ENCODE assay signal across 26 cellular contexts in genomic region chr15:99110093-99110492, GRCh38. TPM values are rescaled to one million over a fixed set of nuclear protein-coding genes. Genes with fewer than 3 reads are reported as not detected.
DNase-seq lines count a peak whose midpoint lies in the region; ATAC-seq and TF ChIP-seq lines count a peak whose summit lies in the region.
"Had no signal": no experiment of that assay in that cellular context is flagged by ENCODE, and none has a peak within 500 bp of the region (broad histone marks: within the 10 kb centered on the region; RNA-seq: fewer than 3 reads in every experiment).

No MANE protein-coding gene starts in this region.

- WGBS in heart right ventricle, 2 donors = 67 to 69% methylated on average over 12 of the region's 12 CpGs
- WGBS in right cardiac atrium = 74% methylated on average over 12 of the region's 12 CpGs
- 89 to 91% methylated on average over 12 of the region's 12 CpGs for WGBS in sigmoid colon, 2 donors
- 19 to 20% methylated on average over 12 of the region's 12 CpGs for WGBS in aorta, 2 donors

- no peak for DNase-seq in heart right ventricle
- DNase-seq in Right ventricle myocardium superior = no peak
- DNase-seq in right cardiac atrium = no peak
- DNase-seq in sigmoid colon = peak; percentile 65
- DNase-seq in aorta = no peak
- no peak for DNase-seq in T-helper 2 cell
- no peak for DNase-seq in occipital lobe (lab: John Stamatoyannopoulos, UW)
- DNase-seq in foreskin melanocyte = no peak
- DNase-seq: activated CD4-positive, alpha-beta T cell treated with anti-CD3 and anti-CD28 coated beads, Interleukin-2, amount 50 U/mL, for 48 hours; activated CD4-positive, CD25-positive, alpha-beta regulatory T cell; activated CD8-positive, alpha-beta memory T cell treated with anti-CD3 and anti-CD28 coated beads, Interleukin-2, amount 50 U/mL, for 4 hours; anterior cingulate cortex; CD8-positive, alpha-beta T cell; DMS 273 treated with DMSO at 0.1 percent for 48 hours; mesendoderm; MG63; naive thymus-derived CD4-positive, alpha-beta T cell; NCI-H1417 treated with DMSO at 0.1 percent for 48 hours; NCI-H2081 treated with DMSO at 0.1 percent for 48 hours; NCI-H748 treated with DMSO at 0.1 percent for 48 hours; stimulated activated CD4-positive, alpha-beta T cell treated with anti-CD3 and anti-CD28 coated beads, Interleukin-4, amount 100 ng/mL, for 1 hour had no signal

- intact Hi-C loops in heart right ventricle (cut with DNase I) = loop anchor here in 1 of 10 donors (5.0 kb wide), 1 partner anchor 62 kb away; no protein-coding TSS in a partner anchor
- intact Hi-C loops in Right ventricle myocardium superior (cut with DNase I) = no loop called here
- intact Hi-C loops in right cardiac atrium (cut with DNase I) = no loop called here
- intact Hi-C loops in sigmoid colon (cut with DNase I) = no loop called here
- intact Hi-C loops in aorta (cut with DNase I) = no loop called here

- peaks cover 0 to 21% (median 0%) of the 10 kb centered on the region in 9 donors for H3K36me3 ChIP-seq in heart right ventricle
- H3K36me3 ChIP-seq in sigmoid colon = peaks cover 8 to 62% (median 11%) of the 10 kb centered on the region in 4 donors
- H3K36me3 ChIP-seq in aorta (ENCODE audit: control insufficient read depth in 1 of 2, insufficient read depth in 2 of 2, low read length in 1 of 2) = peaks cover 0 to 3% of the 10 kb centered on the region in 2 donors
- H3K36me3 ChIP-seq: MG63 had no signal

- TF ChIP-seq EP300 in sigmoid colon (IDR thresholded peaks at IDR 0.05) = no peak

- no peak for TF ChIP-seq POLR2A in sigmoid colon (IDR thresholded peaks at IDR 0.05)

- peaks cover 0 to 87% (median 54%) of the 10 kb centered on the region in 9 donors for H3K4me1 ChIP-seq in heart right ventricle
- peaks cover 5% of the 10 kb centered on the region for H3K4me1 ChIP-seq in right cardiac atrium (ENCODE audit: control insufficient read depth, insufficient read depth, low read length)
- peaks cover 0 to 69% (median 55%) of the 10 kb centered on the region in 4 donors for H3K4me1 ChIP-seq in sigmoid colon
- peaks cover 3 to 6% of the 10 kb centered on the region in 2 donors for H3K4me1 ChIP-seq in aorta (ENCODE audit: control insufficient read depth in 1 of 2, insufficient read depth in 2 of 2, low read length in 2 of 2)

- H3K27me3 ChIP-seq in heart right ventricle = peaks cover 0 to 24% (median 0%) of the 10 kb centered on the region in 7 donors
- no peaks in the 10 kb centered on the region for H3K27me3 ChIP-seq in right cardiac atrium (ENCODE audit: control insufficient read depth, insufficient read depth)
- H3K27me3 ChIP-seq in sigmoid colon = no peaks in the 10 kb centered on the region
- H3K27me3 ChIP-seq in aorta (ENCODE audit: control insufficient read depth in 1 of 2, insufficient read depth in 2 of 2, low read length in 1 of 2) = no peaks in the 10 kb centered on the region
- H3K27me3 ChIP-seq: dorsolateral prefrontal cortex, MG63, SJSA1 had no signal

- H3K4me3 ChIP-seq in heart right ventricle (peak overlapping the region in 5 of 10 donors; percentile 1 to 13 (median 5)), right cardiac atrium (ENCODE audit: low read length) (no peak overlapping the region), sigmoid colon (peak overlapping the region; percentile 81 to 87 (median 82)), aorta (ENCODE audit: low read length in 2 of 2) (no peak overlapping the region)
- H3K4me3 ChIP-seq: A549, K562, MG63, SJSA1 had no signal

- no peaks in the 10 kb centered on the region for H3K9me3 ChIP-seq in heart right ventricle
- H3K9me3 ChIP-seq in right cardiac atrium (ENCODE audit: control insufficient read depth, low read length) = no peaks in the 10 kb centered on the region
- H3K9me3 ChIP-seq in sigmoid colon = no peaks in the 10 kb centered on the region
- H3K9me3 ChIP-seq in aorta (ENCODE audit: control insufficient read depth, low read length) = no peaks in the 10 kb centered on the region
- H3K9me3 ChIP-seq: A549, MG63, SJSA1 had no signal

- H3K27ac ChIP-seq in heart right ventricle = peak overlapping the region in 9 of 10 donors; percentile 24 to 95 (median 79)
- peak overlapping the region; percentile 26 for H3K27ac ChIP-seq in right cardiac atrium (ENCODE audit: low read length)
- peak overlapping the region; percentile 90 to 100 (median 96) for H3K27ac ChIP-seq in sigmoid colon
- H3K27ac ChIP-seq in aorta (ENCODE audit: low read depth in 1 of 2, low read length in 2 of 2) = peak overlapping the region; percentile 85 to 86
- H3K27ac ChIP-seq: A549, SJSA1 had no signal

- TF ChIP-seq CTCF in heart right ventricle (IDR thresholded peaks at IDR 0.05) (no peak), sigmoid colon (IDR thresholded peaks at IDR 0.05) (no peak)

- no peak for ATAC-seq in heart right ventricle
- ATAC-seq in Right ventricle myocardium superior (ENCODE audit: poor library complexity) = no peak
- ATAC-seq in right cardiac atrium = no peak
- ATAC-seq in aorta (ENCODE audit: low FRiP score) = no peak
- ATAC-seq: A549; activated naive CD4-positive, alpha-beta T cell treated with anti-CD3 and anti-CD28 coated beads, Interleukin-2, amount 50 U/mL, for 72 hours; CD8-positive, alpha-beta T cell; K562; naive thymus-derived CD4-positive, alpha-beta T cell had no signal

RNA-seq across cellular contexts. Expression of gene SYNM, which starts 5.2 kb away (rescaled TPM):
- total RNA-seq in heart right ventricle (100 to 1,000 TPM; 256 to 456 (median 357) TPM), Right ventricle myocardium superior (295 TPM), right cardiac atrium (100 to 1,000 TPM; 184 to 463 (median 218) TPM), sigmoid colon (1,000 to 10,000 TPM in 3 of 4 donors, 100 to 1,000 TPM in 1; 731 to 1,357 (median 1,117) TPM), aorta (100 to 1,000 TPM in 1 of 2 donors, 10 to 100 TPM in 1; 81.9 to 103 TPM), occipital lobe (6.6 TPM)
- polyA plus RNA-seq in heart right ventricle (100 to 1,000 TPM in 1 of 2 donors, 10 to 100 TPM in 1; 59.4 to 103 TPM), right cardiac atrium (127 TPM), sigmoid colon (10 to 100 TPM in 1 of 3 donors, 1 to 10 TPM in 1, under 1 TPM in 1; 0.69 to 31.9 (median 9.0) TPM), aorta (10 to 100 TPM; 42.6 to 45.7 TPM)

Comparison
In these comparisons a context has a peak if more than half of its experiments do, and no peak if none do; other contexts are left out.
1. H3K27ac ChIP-seq: peak in every context shown above with its lines; median percentile 96 in sigmoid colon; 86 in aorta; 79 in heart right ventricle; 26 in right cardiac atrium.
2. H3K4me3 ChIP-seq: peak in sigmoid colon (4 of 4); none in right cardiac atrium (single experiment) and aorta (0 of 2).
3. RNA of gene SYNM, which starts 5.2 kb away (total RNA-seq): 731 to 1,357 TPM in sigmoid colon, 256 to 456 TPM in heart right ventricle, 295 TPM in Right ventricle myocardium superior (single experiment), 184 to 463 TPM in right cardiac atrium and 81.9 to 103 TPM in aorta; 6.6 TPM in occipital lobe (single experiment); every median in the first group is over 10 times any median in the second.